11 cellular contexts compared by ENCODE assay signal in the genomic region with DNA sequence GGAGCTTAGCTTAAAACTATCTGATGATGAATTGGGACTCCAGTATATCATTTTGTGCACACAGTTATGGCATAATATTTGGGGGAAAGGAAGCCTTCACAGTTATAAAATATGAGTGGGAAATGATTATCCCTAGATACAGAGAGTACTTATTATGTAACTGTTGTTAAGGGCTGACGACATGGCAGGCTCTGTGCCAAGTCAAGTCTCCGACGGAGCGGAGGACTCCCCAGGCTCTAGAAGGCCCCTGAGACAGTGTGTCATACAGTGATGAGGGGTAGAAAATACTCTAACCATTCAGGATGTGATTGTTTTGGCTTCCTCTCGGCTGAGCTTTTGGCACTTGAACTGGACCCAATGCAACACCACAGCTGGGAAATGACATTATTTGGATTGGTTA.
DNase-seq lines count a peak whose midpoint lies in the region; ATAC-seq and TF ChIP-seq lines count a peak whose summit lies in the region.
"Had no signal": no experiment of that assay in that cellular context is flagged by ENCODE, and none has a peak within 500 bp of the region (broad histone marks: within the 10 kb centered on the region; RNA-seq: fewer than 3 reads in every experiment).

No MANE protein-coding gene starts in this region.

- H3K36me3 Mint-ChIP-seq in activated T-cell treated with anti-CD3 and anti-CD28 coated beads, Interleukin-2, amount 50 U/mL, for 72 hours (ENCODE audit: insufficient read depth in 2 of 2) = no peaks in the 10 kb centered on the region
- H3K36me3 Mint-ChIP-seq: activated naive CD4-positive, alpha-beta T cell treated with anti-CD3 and anti-CD28 coated beads, Interleukin-2, amount 10 ng/mL, durations not matched to agents 7 days and 5 days had no signal

- no peaks in the 10 kb centered on the region for H3K36me3 ChIP-seq in mammary epithelial cell (ENCODE audit: insufficient read depth, low read length)
- H3K36me3 ChIP-seq: neural progenitor cell had no signal

- peaks cover 5% of the 10 kb centered on the region for H3K4me1 Mint-ChIP-seq in activated T-cell treated with anti-CD3 and anti-CD28 coated beads, Interleukin-2, amount 50 U/mL, for 72 hours (ENCODE audit: low read depth)
- H3K4me1 Mint-ChIP-seq: activated naive CD4-positive, alpha-beta T cell treated with anti-CD3 and anti-CD28 coated beads, Interleukin-2, amount 10 ng/mL, durations not matched to agents 7 days and 5 days had no signal

- no peak overlapping the region for H3K9ac ChIP-seq in mammary epithelial cell (ENCODE audit: insufficient read depth, low read length)
- H3K9ac ChIP-seq: neural progenitor cell had no signal

- no peak overlapping the region for H2AFZ ChIP-seq in mammary epithelial cell (ENCODE audit: low read depth, low read length)
- H2AFZ ChIP-seq: neural progenitor cell had no signal

- H3K79me2 ChIP-seq in mammary epithelial cell (ENCODE audit: insufficient read depth, low read length) = no peaks in the 10 kb centered on the region

- DNase-seq in NCI-H748 (lab: John Stamatoyannopoulos, UW; ENCODE audit: unreplicated experiment) = peak; percentile 71
- no peak for DNase-seq in NCI-H748 treated with DMSO at 0.1 percent for 48 hours (lab: John Stamatoyannopoulos, UW)
- DNase-seq in mammary epithelial cell = peak; percentile 76
- peak; percentile 56 to 57 for DNase-seq in left colon
- DNase-seq in ureter (ENCODE audit: low spot score) = peak; percentile 69
- DNase-seq in NCI-H187 treated with DMSO at 0.1 percent for 48 hours (lab: John Stamatoyannopoulos, UW) = no peak
- DNase-seq in activated T-cell treated with anti-CD3 and anti-CD28 coated beads, Interleukin-2, amount 50 U/mL, for 72 hours = no peak
- no peak for DNase-seq in RPMI8226
- DNase-seq: activated naive CD4-positive, alpha-beta T cell treated with anti-CD3 and anti-CD28 coated beads, Interleukin-2, amount 10 ng/mL, durations not matched to agents 7 days and 5 days had no signal

- no peak overlapping the region for H3K27ac Mint-ChIP-seq in activated T-cell treated with anti-CD3 and anti-CD28 coated beads, Interleukin-2, amount 50 U/mL, for 72 hours
- H3K27ac Mint-ChIP-seq: activated naive CD4-positive, alpha-beta T cell treated with anti-CD3 and anti-CD28 coated beads, Interleukin-2, amount 10 ng/mL, durations not matched to agents 7 days and 5 days; neural progenitor cell had no signal

- H3K4me1 ChIP-seq in mammary epithelial cell (ENCODE audit: insufficient read depth, low read length) = peaks cover 8% of the 10 kb centered on the region

- dilution Hi-C loops in mammary epithelial cell (cut with HindIII; ENCODE audit: low sequenced_read_pairs) = no loop called here

- in situ Hi-C loops in mammary epithelial cell (cut with MboI; ENCODE audit: low sequenced_read_pairs in 2 of 2) = loop anchor here (10.0 kb wide), 1 partner anchor 315 kb away; no protein-coding TSS in a partner anchor

- H3K27me3 Mint-ChIP-seq in activated T-cell treated with anti-CD3 and anti-CD28 coated beads, Interleukin-2, amount 50 U/mL, for 72 hours (ENCODE audit: low read depth) = no peaks in the 10 kb centered on the region

- CTCF ChIA-PET in mammary epithelial cell (lab: Charles Lee; ENCODE audit: low non-redundant PET) = no interaction called here

- ATAC-seq in left colon = no peak
- ATAC-seq in activated T-cell treated with anti-CD3 and anti-CD28 coated beads, Interleukin-2, amount 50 U/mL, for 72 hours (replicated peaks in 1 of 2) = no peak

- peak overlapping the region; percentile 42 for H3K4me2 ChIP-seq in mammary epithelial cell (ENCODE audit: insufficient read depth, low read depth, low read length)
- H3K4me2 ChIP-seq: neural progenitor cell had no signal

- no TSS peak for BruUV-seq in mammary epithelial cell (replicated peaks; lab: Mats Ljungman, UMichigan)

- no peaks in the 10 kb centered on the region for H4K20me1 ChIP-seq in mammary epithelial cell (ENCODE audit: insufficient read depth, low read length)

- H3K9me3 ChIP-seq in mammary epithelial cell (replicated peaks; ENCODE audit: insufficient read depth, low read length) = no peaks in the 10 kb centered on the region

- intact Hi-C loops in mammary epithelial cell (cut with micrococcal nuclease) = no loop called here
- intact Hi-C loops in left colon (cut with DNase I, micrococcal nuclease) = no loop called here

- H3K4me3 Mint-ChIP-seq in activated T-cell treated with anti-CD3 and anti-CD28 coated beads, Interleukin-2, amount 50 U/mL, for 72 hours = no peak overlapping the region
- H3K4me3 Mint-ChIP-seq: activated naive CD4-positive, alpha-beta T cell treated with anti-CD3 and anti-CD28 coated beads, Interleukin-2, amount 10 ng/mL, durations not matched to agents 7 days and 5 days; neural progenitor cell had no signal

- H3K27me3 ChIP-seq in mammary epithelial cell (ENCODE audit: insufficient read depth, low read length) = no peaks in the 10 kb centered on the region
- H3K27me3 ChIP-seq: neural progenitor cell had no signal

- H3K9me3 Mint-ChIP-seq in activated T-cell treated with anti-CD3 and anti-CD28 coated beads, Interleukin-2, amount 50 U/mL, for 72 hours = peaks cover 0 to 3% of the 10 kb centered on the region in 2 donors
- H3K9me3 Mint-ChIP-seq: activated naive CD4-positive, alpha-beta T cell treated with anti-CD3 and anti-CD28 coated beads, Interleukin-2, amount 10 ng/mL, durations not matched to agents 7 days and 5 days had no signal

- no peak overlapping the region for H3K4me3 ChIP-seq in mammary epithelial cell (replicated peaks in 1 of 3; ENCODE audit: insufficient read depth in 1 of 3, low read depth in 2 of 3, low read length in 3 of 3)
- H3K4me3 ChIP-seq: neural progenitor cell had no signal

- WGBS in mammary epithelial cell (ENCODE audit: low coverage, missing lambda C conversion rate) = 8% methylated on average over 5 of the region's 5 CpGs

- no peak for TF ChIP-seq CTCF in mammary epithelial cell (conservative IDR thresholded peaks at IDR 0.05 in 1 of 2, IDR thresholded peaks at IDR 0.05 in 1 of 2; ENCODE audit: extremely low read depth in 1 of 2, insufficient read depth in 1 of 2, low read depth in 1 of 2, low read length in 2 of 2)

- peak overlapping the region; percentile 35 for H3K27ac ChIP-seq in mammary epithelial cell (ENCODE audit: insufficient read depth, low read depth, low read length)
- H3K27ac ChIP-seq: C4-2B, neural progenitor cell had no signal

Comparison
In these comparisons a context has a peak if more than half of its experiments do, and no peak if none do; other contexts are left out.
1. DNase-seq: peak in NCI-H748 (single experiment), mammary epithelial cell (single experiment), left colon (2 of 2) and ureter (single experiment); none in NCI-H748 treated with DMSO at 0.1 percent for 48 hours (single experiment), NCI-H187 treated with DMSO at 0.1 percent for 48 hours (single experiment), activated T-cell treated with anti-CD3 and anti-CD28 coated beads, Interleukin-2, amount 50 U/mL, for 72 hours (0 of 2) and RPMI8226 (single experiment).